ENCODE assay signal across 11 cellular contexts in the genomic region with DNA sequence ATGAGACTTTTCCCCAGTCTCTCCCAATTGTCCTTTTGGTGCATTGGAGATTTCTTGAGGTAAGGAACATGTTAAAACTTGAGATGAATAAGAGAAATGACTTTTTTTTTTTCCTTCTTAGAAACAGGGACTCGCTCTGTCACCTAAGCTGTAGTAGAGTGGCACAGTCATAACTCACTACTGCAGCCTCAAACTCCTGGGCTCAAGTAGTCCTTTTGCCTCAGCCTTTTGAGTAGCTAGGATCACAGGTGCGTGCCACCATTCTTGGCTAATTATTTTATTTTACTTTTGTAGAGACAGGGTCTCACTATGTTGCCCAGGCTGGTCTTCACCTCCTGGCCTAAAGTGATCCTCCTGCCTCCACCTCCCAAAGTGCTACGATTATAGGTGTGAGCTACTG. TPM values are rescaled to one million over a fixed set of nuclear protein-coding genes. Genes with fewer than 3 reads are reported as not detected.
A peak's percentile ranks its signal among the peaks of the same experiment; 100 is the strongest.
DNase-seq lines count a peak whose midpoint lies in the region; ATAC-seq lines count a peak whose summit lies in the region.
"Had no signal": no experiment of that assay in that cellular context is flagged by ENCODE, and none has a peak within 500 bp of the region (broad histone marks: within the 10 kb centered on the region; RNA-seq: fewer than 3 reads in every experiment).

No MANE protein-coding gene starts in this region.

- H3K4me1 Mint-ChIP-seq in activated naive CD4-positive, alpha-beta T cell treated with anti-CD3 and anti-CD28 coated beads for 36 hours (ENCODE audit: low read depth): peaks cover 75% of the 10 kb centered on the region
- H3K4me1 Mint-ChIP-seq in activated CD8-positive, alpha-beta T cell treated with anti-CD3 and anti-CD28 coated beads, Interleukin-2, amount 10 ng/mL, durations not matched to agents 7 days and 5 days (ENCODE audit: low read depth): peaks cover 72% of the 10 kb centered on the region

- peak overlapping the region; percentile 88 for H3K27ac Mint-ChIP-seq in activated naive CD4-positive, alpha-beta T cell treated with anti-CD3 and anti-CD28 coated beads for 36 hours
- H3K27ac Mint-ChIP-seq in activated CD8-positive, alpha-beta T cell treated with anti-CD3 and anti-CD28 coated beads, Interleukin-2, amount 10 ng/mL, durations not matched to agents 7 days and 5 days: peak overlapping the region; percentile 88
- H3K27ac Mint-ChIP-seq: endodermal cell had no signal

- ATAC-seq in HG02763 (IDR thresholded peaks at IDR 0.05; ENCODE audit: unreplicated experiment) (peak; percentile 38), GM21619 (IDR thresholded peaks at IDR 0.05; ENCODE audit: unreplicated experiment) (no peak)
- peak; percentile 64 for ATAC-seq in activated CD8-positive, alpha-beta T cell treated with anti-CD3 and anti-CD28 coated beads, Interleukin-2, amount 10 ng/mL, durations not matched to agents 7 days and 5 days

- H3K36me3 ChIP-seq in thymus (ENCODE audit: control insufficient read depth, insufficient read depth): no peaks in the 10 kb centered on the region

- CTCF ChIA-PET in activated naive CD4-positive, alpha-beta T cell treated with anti-CD3 and anti-CD28 coated beads for 36 hours (lab: Charles Lee): interaction anchor here (0.7 to 1.9 kb wide), 7 partner anchors 8 to 124 kb away, joined by 3 to 8 read pairs (median 5); no protein-coding TSS in a partner anchor
- CTCF ChIA-PET in activated CD8-positive, alpha-beta T cell treated with anti-CD3 and anti-CD28 coated beads, Interleukin-2, amount 10 ng/mL, durations not matched to agents 7 days and 5 days (lab: Charles Lee): interaction anchor here (0.6 to 1.5 kb wide), 7 partner anchors 9 to 94 kb away, joined by 3 to 14 read pairs (median 4); no protein-coding TSS in a partner anchor

- no peaks in the 10 kb centered on the region for H3K27me3 ChIP-seq in thymus (ENCODE audit: control insufficient read depth, insufficient read depth)

- POLR2A ChIA-PET in activated CD8-positive, alpha-beta T cell treated with anti-CD3 and anti-CD28 coated beads, Interleukin-2, amount 10 ng/mL, durations not matched to agents 7 days and 5 days (lab: Charles Lee): interaction anchor here (0.6 to 3.2 kb wide), 11 partner anchors 9 to 140 kb away, joined by 3 to 44 read pairs (median 4); partner anchors contain the start of gene CDC42SE2

- peak overlapping the region; percentile 65 for H3K27ac ChIP-seq in thymus (ENCODE audit: low read depth)

- no peaks in the 10 kb centered on the region for H3K27me3 Mint-ChIP-seq in activated naive CD4-positive, alpha-beta T cell treated with anti-CD3 and anti-CD28 coated beads for 36 hours (ENCODE audit: low read depth)
- H3K27me3 Mint-ChIP-seq in activated CD8-positive, alpha-beta T cell treated with anti-CD3 and anti-CD28 coated beads, Interleukin-2, amount 10 ng/mL, durations not matched to agents 7 days and 5 days (ENCODE audit: low read depth): no peaks in the 10 kb centered on the region

- peaks cover 19% of the 10 kb centered on the region for H3K36me3 Mint-ChIP-seq in activated naive CD4-positive, alpha-beta T cell treated with anti-CD3 and anti-CD28 coated beads for 36 hours (ENCODE audit: low read depth)
- peaks cover 59% of the 10 kb centered on the region for H3K36me3 Mint-ChIP-seq in activated CD8-positive, alpha-beta T cell treated with anti-CD3 and anti-CD28 coated beads, Interleukin-2, amount 10 ng/mL, durations not matched to agents 7 days and 5 days (ENCODE audit: low read depth)

- no peaks in the 10 kb centered on the region for H3K9me3 ChIP-seq in thymus (ENCODE audit: control insufficient read depth)

- 93% methylated on average over 3 of the region's 3 CpGs for WGBS in thymus

- no peak overlapping the region for H3K4me3 ChIP-seq in thymus (ENCODE audit: low read length)

- H3K4me3 Mint-ChIP-seq in activated naive CD4-positive, alpha-beta T cell treated with anti-CD3 and anti-CD28 coated beads for 36 hours: peak overlapping the region; percentile 75
- peak overlapping the region; percentile 77 for H3K4me3 Mint-ChIP-seq in activated CD8-positive, alpha-beta T cell treated with anti-CD3 and anti-CD28 coated beads, Interleukin-2, amount 10 ng/mL, durations not matched to agents 7 days and 5 days
- H3K4me3 Mint-ChIP-seq: endodermal cell had no signal

- no peaks in the 10 kb centered on the region for H3K9me3 Mint-ChIP-seq in activated naive CD4-positive, alpha-beta T cell treated with anti-CD3 and anti-CD28 coated beads for 36 hours
- H3K9me3 Mint-ChIP-seq in activated CD8-positive, alpha-beta T cell treated with anti-CD3 and anti-CD28 coated beads, Interleukin-2, amount 10 ng/mL, durations not matched to agents 7 days and 5 days (ENCODE audit: insufficient read depth): no peaks in the 10 kb centered on the region
- H3K9me3 Mint-ChIP-seq: endodermal cell had no signal

- intact Hi-C loops in activated naive CD4-positive, alpha-beta T cell treated with anti-CD3 and anti-CD28 coated beads for 36 hours (cut with micrococcal nuclease): loop anchor here (1.0 to 10.0 kb wide), 7 partner anchors 8 to 805 kb away; partner anchors contain the start of genes CDC42SE2 and LYRM7

- peaks cover 3% of the 10 kb centered on the region for H3K4me1 ChIP-seq in thymus (ENCODE audit: control insufficient read depth, insufficient read depth, low read length)

- peak; percentile 60 for DNase-seq in activated naive CD4-positive, alpha-beta T cell treated with anti-CD3 and anti-CD28 coated beads for 36 hours
- DNase-seq in activated naive CD4-positive, alpha-beta T cell (lab: John Stamatoyannopoulos, UW): no peak
- no peak for DNase-seq in activated CD8-positive, alpha-beta T cell treated with anti-CD3 and anti-CD28 coated beads, Interleukin-2, amount 10 ng/mL, durations not matched to agents 7 days and 5 days
- no peak for DNase-seq in NCI-H526 treated with DMSO at 0.1 percent for 48 hours (lab: John Stamatoyannopoulos, UW)
- DNase-seq in occipital lobe (lab: John Stamatoyannopoulos, UW): no peak
- DNase-seq: endodermal cell, hippocampal formation, NCI-H1436 treated with DMSO at 0.1 percent for 48 hours had no signal

RNA-seq across cellular contexts. Expression of gene CDC42SE2, which starts 25.9 kb away (rescaled TPM):
- 100 to 1,000 TPM; 106 to 108 TPM for total RNA-seq in activated naive CD4-positive, alpha-beta T cell treated with anti-CD3 and anti-CD28 coated beads for 36 hours
- 100 to 1,000 TPM; 115 to 126 TPM for total RNA-seq in activated CD8-positive, alpha-beta T cell treated with anti-CD3 and anti-CD28 coated beads, Interleukin-2, amount 10 ng/mL, durations not matched to agents 7 days and 5 days
- polyA plus RNA-seq in thymus: 60.6 TPM
- 170 TPM for total RNA-seq in occipital lobe
